Comparison of ENCODE assay signal across 17 cellular contexts in the genomic region with DNA sequence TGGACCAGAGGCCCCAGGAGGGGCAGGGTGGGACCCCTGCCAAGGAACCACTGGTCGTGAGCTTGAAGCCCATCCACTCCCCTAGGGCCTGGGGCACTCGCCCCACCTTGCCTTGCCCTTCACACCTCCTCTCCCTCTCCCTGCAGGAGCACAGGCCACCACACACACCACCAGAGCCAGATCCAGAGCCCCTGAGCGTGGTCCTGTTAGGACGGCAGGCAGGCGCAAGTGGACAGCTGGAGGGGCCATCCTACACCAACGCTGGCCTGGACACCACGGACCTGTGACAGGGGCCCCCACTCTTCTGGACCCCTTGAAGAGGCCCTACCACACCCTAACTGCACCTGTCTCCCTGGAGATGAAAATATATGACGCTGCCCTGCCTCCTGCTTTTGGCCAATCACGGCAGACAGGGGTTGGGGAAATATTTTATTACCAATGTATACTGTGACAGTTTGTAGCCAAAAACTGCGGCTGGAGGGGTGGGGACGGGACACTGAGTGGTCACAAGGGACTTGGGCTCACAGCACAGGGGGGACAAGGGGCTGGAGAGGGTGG. TPM values are rescaled to one million over a fixed set of nuclear protein-coding genes. Genes with fewer than 3 reads are reported as not detected.
DNase-seq lines count a peak whose midpoint lies in the region; ATAC-seq and TF ChIP-seq lines count a peak whose summit lies in the region.
"Had no signal": no experiment of that assay in that cellular context is flagged by ENCODE, and none has a peak within 500 bp of the region (broad histone marks: within the 10 kb centered on the region; RNA-seq: fewer than 3 reads in every experiment).

No MANE protein-coding gene starts in this region.

- no peaks in the 10 kb centered on the region for H3K36me3 Mint-ChIP-seq in activated naive CD4-positive, alpha-beta T cell treated with anti-CD3 and anti-CD28 coated beads, Interleukin-2, amount 10 ng/mL, durations not matched to agents 7 days and 5 days
- H3K36me3 Mint-ChIP-seq in central memory CD8-positive, alpha-beta T cell (ENCODE audit: insufficient read depth), result peaks cover 3% of the 10 kb centered on the region
- no peaks in the 10 kb centered on the region for H3K36me3 Mint-ChIP-seq in activated CD4-positive, alpha-beta memory T cell treated with anti-CD3 and anti-CD28 coated beads for 36 hours
- H3K36me3 Mint-ChIP-seq: CD4-positive, alpha-beta memory T cell had no signal

- H3K9me3 Mint-ChIP-seq in activated naive CD4-positive, alpha-beta T cell treated with anti-CD3 and anti-CD28 coated beads, Interleukin-2, amount 10 ng/mL, durations not matched to agents 7 days and 5 days, result no peaks in the 10 kb centered on the region
- no peaks in the 10 kb centered on the region for H3K9me3 Mint-ChIP-seq in central memory CD8-positive, alpha-beta T cell
- H3K9me3 Mint-ChIP-seq in activated CD4-positive, alpha-beta memory T cell treated with anti-CD3 and anti-CD28 coated beads for 36 hours, result no peaks in the 10 kb centered on the region
- H3K9me3 Mint-ChIP-seq: CD4-positive, alpha-beta memory T cell; IgD-negative memory B cell had no signal

- no peak overlapping the region for H3K27ac ChIP-seq in osteoblast (ENCODE audit: low read depth, low read length)

- POLR2A ChIA-PET in activated CD4-positive, alpha-beta memory T cell treated with anti-CD3 and anti-CD28 coated beads for 36 hours (lab: Charles Lee), result no interaction called here

- intact Hi-C loops in activated CD4-positive, alpha-beta memory T cell treated with anti-CD3 and anti-CD28 coated beads for 36 hours (cut with micrococcal nuclease), result loop anchor here (5.0 kb wide), 3 partner anchors 52 to 358 kb away; partner anchors contain the start of genes CLTB, SIMC1 and TSPAN17

- peaks cover 60% of the 10 kb centered on the region for H3K27me3 Mint-ChIP-seq in activated naive CD4-positive, alpha-beta T cell treated with anti-CD3 and anti-CD28 coated beads, Interleukin-2, amount 10 ng/mL, durations not matched to agents 7 days and 5 days
- no peaks in the 10 kb centered on the region for H3K27me3 Mint-ChIP-seq in central memory CD8-positive, alpha-beta T cell
- H3K27me3 Mint-ChIP-seq in activated CD4-positive, alpha-beta memory T cell treated with anti-CD3 and anti-CD28 coated beads for 36 hours, result no peaks in the 10 kb centered on the region
- H3K27me3 Mint-ChIP-seq: CD4-positive, alpha-beta memory T cell; IgD-negative memory B cell had no signal

- no peak for ATAC-seq in central memory CD8-positive, alpha-beta T cell (replicated peaks; ENCODE audit: extremely low read depth, poor library complexity, severe bottlenecking)
- ATAC-seq in GM18858 (IDR thresholded peaks at IDR 0.05; ENCODE audit: unreplicated experiment), result no peak

- H3K9me3 ChIP-seq in osteoblast (ENCODE audit: low read depth, low read length), result no peaks in the 10 kb centered on the region
- H3K9me3 ChIP-seq: HAP-1 had no signal

- no peak overlapping the region for H3K4me3 ChIP-seq in osteoblast (ENCODE audit: insufficient read depth, low read length)
- H3K4me3 ChIP-seq: HAP-1 had no signal

- no peak overlapping the region for H3K4me2 ChIP-seq in osteoblast (ENCODE audit: insufficient read depth, low read length)

- DNase-seq in activated naive CD4-positive, alpha-beta T cell treated with anti-CD3 and anti-CD28 coated beads, Interleukin-2, amount 10 ng/mL, durations not matched to agents 7 days and 5 days, result no peak
- no peak for DNase-seq in activated naive CD4-positive, alpha-beta T cell treated with Interleukin-2 at 50 U/mL for 16 hours
- no peak for DNase-seq in central memory CD8-positive, alpha-beta T cell (ENCODE audit: low spot score in 2 of 2)
- DNase-seq in osteoblast (ENCODE audit: insufficient read length, low spot score, missing footprints) (peak; percentile 76), NCI-H1930 (lab: John Stamatoyannopoulos, UW) (no peak)
- no peak for DNase-seq in activated CD4-positive, alpha-beta memory T cell treated with anti-CD3 and anti-CD28 coated beads for 36 hours
- DNase-seq: ACHN; C1 segment of cervical spinal cord; Caco-2; CD4-positive, alpha-beta memory T cell; DND-41; GDM1 had no signal

- H3K4me1 ChIP-seq in osteoblast (ENCODE audit: insufficient read depth, low read length), result no peaks in the 10 kb centered on the region
- H3K4me1 ChIP-seq: Caco-2, HAP-1 had no signal

- no peaks in the 10 kb centered on the region for H4K20me1 ChIP-seq in osteoblast (ENCODE audit: insufficient read depth, low read length)

- CTCF ChIA-PET in activated naive CD4-positive, alpha-beta T cell treated with anti-CD3 and anti-CD28 coated beads, Interleukin-2, amount 10 ng/mL, durations not matched to agents 7 days and 5 days (lab: Charles Lee), result interaction anchor here (0.9 to 1.8 kb wide), 6 partner anchors 11 to 65 kb away, joined by 3 to 10 read pairs (median 3); no protein-coding TSS in a partner anchor
- CTCF ChIA-PET in activated CD4-positive, alpha-beta memory T cell treated with anti-CD3 and anti-CD28 coated beads for 36 hours (lab: Charles Lee), result interaction anchor here (0.8 to 1.7 kb wide), 3 partner anchors 7 to 52 kb away, joined by 3 to 4 read pairs (median 3); partner anchors contain the start of gene TSPAN17

- H3K27ac Mint-ChIP-seq in activated naive CD4-positive, alpha-beta T cell treated with anti-CD3 and anti-CD28 coated beads, Interleukin-2, amount 10 ng/mL, durations not matched to agents 7 days and 5 days, result no peak overlapping the region
- no peak overlapping the region for H3K27ac Mint-ChIP-seq in central memory CD8-positive, alpha-beta T cell (ENCODE audit: low read depth)
- no peak overlapping the region for H3K27ac Mint-ChIP-seq in activated CD4-positive, alpha-beta memory T cell treated with anti-CD3 and anti-CD28 coated beads for 36 hours

- H3K36me3 ChIP-seq in osteoblast (ENCODE audit: insufficient read depth, low read length), result no peaks in the 10 kb centered on the region
- H3K36me3 ChIP-seq: HAP-1 had no signal

- H3K4me1 Mint-ChIP-seq in activated naive CD4-positive, alpha-beta T cell treated with anti-CD3 and anti-CD28 coated beads, Interleukin-2, amount 10 ng/mL, durations not matched to agents 7 days and 5 days, result peaks cover 9% of the 10 kb centered on the region
- H3K4me1 Mint-ChIP-seq in central memory CD8-positive, alpha-beta T cell, result peaks cover 6% of the 10 kb centered on the region
- H3K4me1 Mint-ChIP-seq in activated CD4-positive, alpha-beta memory T cell treated with anti-CD3 and anti-CD28 coated beads for 36 hours (ENCODE audit: low read depth), result peaks cover 10% of the 10 kb centered on the region

- H3K4me3 Mint-ChIP-seq in activated naive CD4-positive, alpha-beta T cell treated with anti-CD3 and anti-CD28 coated beads, Interleukin-2, amount 10 ng/mL, durations not matched to agents 7 days and 5 days, result peak overlapping the region; percentile 12
- peak overlapping the region; percentile 69 for H3K4me3 Mint-ChIP-seq in central memory CD8-positive, alpha-beta T cell
- no peak overlapping the region for H3K4me3 Mint-ChIP-seq in activated CD4-positive, alpha-beta memory T cell treated with anti-CD3 and anti-CD28 coated beads for 36 hours

- no peaks in the 10 kb centered on the region for H3K27me3 ChIP-seq in osteoblast (ENCODE audit: insufficient read depth, low read length)

- H3K79me2 ChIP-seq in osteoblast (ENCODE audit: insufficient read depth, low read length), result no peaks in the 10 kb centered on the region

- H2AFZ ChIP-seq in osteoblast (ENCODE audit: low read length), result no peak overlapping the region

- no peak for TF ChIP-seq CTCF in osteoblast (IDR thresholded peaks at IDR 0.05; ENCODE audit: extremely low read depth, low read depth, low read length)

RNA-seq across cellular contexts. Expression of gene GPRIN1, which starts 14.5 kb away (rescaled TPM):
- 1.8 TPM in 2 replicates for total RNA-seq in osteoblast
- total RNA-seq in activated CD4-positive, alpha-beta memory T cell treated with anti-CD3 and anti-CD28 coated beads for 36 hours, result 1 to 10 TPM; 4.5 to 5.3 TPM

RNA-seq across cellular contexts. Expression of gene SNCB, which starts 34.9 kb away (rescaled TPM):
- total RNA-seq in osteoblast, result not detected in 2 replicates
- under 1 TPM in 1 of 2 experiments, not detected in 1; 0.31 TPM for total RNA-seq in activated CD4-positive, alpha-beta memory T cell treated with anti-CD3 and anti-CD28 coated beads for 36 hours
- total RNA-seq: A172; Caco-2; CD4-positive, alpha-beta memory T cell had no signal

RNA-seq across cellular contexts. Expression of gene EIF4E1B, which starts 35.0 kb away (rescaled TPM):
- total RNA-seq in osteoblast, result not detected in 2 replicates
- not detected for total RNA-seq in activated CD4-positive, alpha-beta memory T cell treated with anti-CD3 and anti-CD28 coated beads for 36 hours
- total RNA-seq: A172; Caco-2; CD4-positive, alpha-beta memory T cell; HT1080 had no signal

RNA-seq across cellular contexts. Expression of gene CDHR2, which starts 46.3 kb away (rescaled TPM):
- under 0.01 TPM in 1 of 2 replicates, not detected in the other for total RNA-seq in osteoblast
- total RNA-seq in activated CD4-positive, alpha-beta memory T cell treated with anti-CD3 and anti-CD28 coated beads for 36 hours, result under 1 TPM; 0.36 to 0.38 TPM
- total RNA-seq: A172, HT1080 had no signal

RNA-seq across cellular contexts. Expression of gene TSPAN17, which starts 51.8 kb away (rescaled TPM):
- total RNA-seq in osteoblast, result 26.1 and 33.6 TPM in 2 replicates
- 10 to 100 TPM; 25.2 to 25.3 TPM for total RNA-seq in activated CD4-positive, alpha-beta memory T cell treated with anti-CD3 and anti-CD28 coated beads for 36 hours
